Comparison of ENCODE assay signal across 35 cellular contexts in genomic region chr1:29831500-29832117, GRCh38.
"Had no signal": no experiment of that assay in that cellular context is flagged by ENCODE, and none has a peak within 500 bp of the region (broad histone marks: within the 10 kb centered on the region; RNA-seq: fewer than 3 reads in every experiment).

No MANE protein-coding gene starts in this region.

- H3K27me3 ChIP-seq: body of pancreas, Peyer's patch had no signal

- H3K9me3 ChIP-seq: adrenal gland, body of pancreas, Peyer's patch, SJSA1 had no signal

- DNase-seq: activated B cell treated with CpG ODN at 0.5 μM for 24 hours; activated CD4-positive, alpha-beta T cell treated with anti-CD3 and anti-CD28 coated beads for 4 hours; activated CD4-positive, alpha-beta T cell treated with anti-CD3 and anti-CD28 coated beads, Interleukin-2, amount 50 U/mL, for 1 hour; activated CD4-positive, CD25-positive, alpha-beta regulatory T cell treated with anti-CD3 and anti-CD28 coated beads, Interleukin-2, amount 50 U/mL, for 72 hours; activated CD8-positive, alpha-beta memory T cell treated with anti-CD3 and anti-CD28 coated beads, Interleukin-2, amount 50 U/mL, for 4 hours; activated CD8-positive, alpha-beta T cell treated with anti-CD3 and anti-CD28 coated beads for 36 hours; activated gamma-delta T cell treated with Interleukin-2 at 50 U/mL for 16 hours; activated naive CD4-positive, alpha-beta T cell treated with anti-CD3 and anti-CD28 coated beads for 36 hours; activated T-cell treated with anti-CD3 and anti-CD28 coated beads for 4 hours; activated T-cell treated with anti-CD3 and anti-CD28 coated beads, Interleukin-2, amount 50 U/mL, for 4 hours; adrenal gland; body of pancreas; caudate nucleus; NCI-H1092 treated with DMSO at 0.1 percent for 48 hours; NCI-H1417; NCI-H146; NCI-H187; NCI-H2029 treated with DMSO at 0.1 percent for 48 hours; NCI-H2107; NCI-H2171; NCI-H510A; NCI-H526; NCI-H748 treated with DMSO at 0.1 percent for 48 hours; NK-92 treated with Interleukin-12 subunit alpha and Interleukin-12 subunit beta, amount 100 ng/mL, for 24 hours; PC-3; Peyer's patch; RPMI8226; SHP77 treated with DMSO at 0.1 percent for 48 hours; SW 1271; T-helper 1 cell; T-helper 2 cell; T-helper 9 cell had no signal

- ATAC-seq: activated CD8-positive, alpha-beta T cell treated with anti-CD3 and anti-CD28 coated beads for 36 hours; activated naive CD4-positive, alpha-beta T cell treated with anti-CD3 and anti-CD28 coated beads, Interleukin-2, amount 50 U/mL, for 72 hours; activated T-cell treated with anti-CD3 and anti-CD28 coated beads, Interleukin-2, amount 50 U/mL, for 4 hours; body of pancreas; PC-3 had no signal

- H3K36me3 ChIP-seq: adrenal gland, Peyer's patch, SJSA1 had no signal

- H3K27ac ChIP-seq: adrenal gland, body of pancreas, Peyer's patch, SJSA1, VCaP had no signal

- H3K4me3 ChIP-seq: adrenal gland, body of pancreas, Peyer's patch, SJSA1 had no signal

- H3K4me1 ChIP-seq: adrenal gland, body of pancreas, Peyer's patch, SJSA1 had no signal
